1 cellular context compared by ENCODE assay signal in genomic region chr1:113434081-113434873, GRCh38.
TF ChIP-seq lines count a peak whose summit lies in the region.

No MANE protein-coding gene starts in this region.

TF ChIP-seq in liver, 16 proteins besides CTCF, POLR2A, EP300 and RAD21 (continued from another document):
- TF ChIP-seq, protein P1, sequence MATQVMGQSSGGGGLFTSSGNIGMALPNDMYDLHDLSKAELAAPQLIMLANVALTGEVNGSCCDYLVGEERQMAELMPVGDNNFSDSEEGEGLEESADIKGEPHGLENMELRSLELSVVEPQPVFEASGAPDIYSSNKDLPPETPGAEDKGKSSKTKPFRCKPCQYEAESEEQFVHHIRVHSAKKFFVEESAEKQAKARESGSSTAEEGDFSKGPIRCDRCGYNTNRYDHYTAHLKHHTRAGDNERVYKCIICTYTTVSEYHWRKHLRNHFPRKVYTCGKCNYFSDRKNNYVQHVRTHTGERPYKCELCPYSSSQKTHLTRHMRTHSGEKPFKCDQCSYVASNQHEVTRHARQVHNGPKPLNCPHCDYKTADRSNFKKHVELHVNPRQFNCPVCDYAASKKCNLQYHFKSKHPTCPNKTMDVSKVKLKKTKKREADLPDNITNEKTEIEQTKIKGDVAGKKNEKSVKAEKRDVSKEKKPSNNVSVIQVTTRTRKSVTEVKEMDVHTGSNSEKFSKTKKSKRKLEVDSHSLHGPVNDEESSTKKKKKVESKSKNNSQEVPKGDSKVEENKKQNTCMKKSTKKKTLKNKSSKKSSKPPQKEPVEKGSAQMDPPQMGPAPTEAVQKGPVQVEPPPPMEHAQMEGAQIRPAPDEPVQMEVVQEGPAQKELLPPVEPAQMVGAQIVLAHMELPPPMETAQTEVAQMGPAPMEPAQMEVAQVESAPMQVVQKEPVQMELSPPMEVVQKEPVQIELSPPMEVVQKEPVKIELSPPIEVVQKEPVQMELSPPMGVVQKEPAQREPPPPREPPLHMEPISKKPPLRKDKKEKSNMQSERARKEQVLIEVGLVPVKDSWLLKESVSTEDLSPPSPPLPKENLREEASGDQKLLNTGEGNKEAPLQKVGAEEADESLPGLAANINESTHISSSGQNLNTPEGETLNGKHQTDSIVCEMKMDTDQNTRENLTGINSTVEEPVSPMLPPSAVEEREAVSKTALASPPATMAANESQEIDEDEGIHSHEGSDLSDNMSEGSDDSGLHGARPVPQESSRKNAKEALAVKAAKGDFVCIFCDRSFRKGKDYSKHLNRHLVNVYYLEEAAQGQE (IDR thresholded peaks at IDR 0.05) = no peak
- TF ChIP-seq FOXA1 (IDR thresholded peaks at IDR 0.05) = peak; percentile 79
- peak; percentile 14 to 44 for TF ChIP-seq HNF4A (conservative IDR thresholded peaks at IDR 0.05)
